In genomic region chr7:38335490-38336135, GRCh38 we compare ENCODE assay signal across 1 cellular context.
TF ChIP-seq lines count a peak whose summit lies in the region.

No MANE protein-coding gene starts in this region.

TF ChIP-seq in K562, 482 proteins besides CTCF, POLR2A, EP300 and RAD21 (continued from another document and continues in another):
- TF ChIP-seq MGA (IDR thresholded peaks at IDR 0.05) (peak; percentile 64), GATA2 (CRISPR knock-in tag; IDR thresholded peaks at IDR 0.05) (no peak), ZNF551 (CRISPR knock-in tag; IDR thresholded peaks at IDR 0.05) (no peak), NCOR1 (IDR thresholded peaks at IDR 0.05) (peak; percentile 40), ATF2 (CRISPR knock-in tag; IDR thresholded peaks at IDR 0.05) (no peak), CBFA2T3 (IDR thresholded peaks at IDR 0.05) (peak; percentile 42; the same call in 1 of the 2 replicates), POLR2B (IDR thresholded peaks at IDR 0.05; ENCODE audit: low read depth, partially characterized antibody) (peak; percentile 52), DNMT1 (IDR thresholded peaks at IDR 0.05) (no peak), ZNF79 (CRISPR knock-in tag; IDR thresholded peaks at IDR 0.05; ENCODE audit: low read depth) (0 out of 2 replicates have a peak, but pooled peaks have one; percentile 46), DMBX1 (CRISPR knock-in tag; IDR thresholded peaks at IDR 0.05; ENCODE audit: borderline replicate concordance) (0 out of 2 replicates have a peak, but pooled peaks have one; percentile 63), GMEB1 (CRISPR knock-in tag; IDR thresholded peaks at IDR 0.05) (no peak), PHB2 (IDR thresholded peaks at IDR 0.05; ENCODE audit: low read depth) (no peak), ZFP30 (CRISPR knock-in tag; IDR thresholded peaks at IDR 0.05; ENCODE audit: borderline replicate concordance) (no peak), TSC22D4 (tag; IDR thresholded peaks at IDR 0.05) (no peak), CREB1 (IDR thresholded peaks at IDR 0.05) (no peak), CREB1 (CRISPR knock-in tag; IDR thresholded peaks at IDR 0.05) (peak; percentile 47), NRF1 (conservative IDR thresholded peaks at IDR 0.05 in 1 of 2, IDR thresholded peaks at IDR 0.05 in 1 of 2) (peak in 1 of 2 experiments; percentile 38; a peak in 1 of 4 replicates), SIN3A (IDR thresholded peaks at IDR 0.05; ENCODE audit: borderline replicate concordance in 2 of 2, control insufficient read depth in 1 of 2, low read depth in 2 of 2, low read length in 2 of 2) (peak; percentile 42 to 61; a peak in 2 of 4 replicates), PTRF (tag; IDR thresholded peaks at IDR 0.05) (no peak), HDAC1 (IDR thresholded peaks at IDR 0.05) (peak in 1 of 2 experiments; percentile 74; a peak in 2 of 4 replicates), FOXA1 (IDR thresholded peaks at IDR 0.05; ENCODE audit: borderline replicate concordance) (no peak), MBD1 (CRISPR knock-in tag; IDR thresholded peaks at IDR 0.05) (no peak), TFAM (CRISPR knock-in tag; conservative IDR thresholded peaks at IDR 0.05) (no peak), RAD51 (IDR thresholded peaks at IDR 0.05; ENCODE audit: borderline replicate concordance, low read depth) (no peak; the same call in 1 of the 2 replicates), LCOR (CRISPR knock-in tag; IDR thresholded peaks at IDR 0.05) (no peak; the same call in 1 of the 2 replicates), E2F4 (CRISPR knock-in tag; IDR thresholded peaks at IDR 0.05; ENCODE audit: low read depth) (no peak), FOXM1 (IDR thresholded peaks at IDR 0.05; ENCODE audit: low read depth) (no peak), FOXM1 (CRISPR knock-in tag; IDR thresholded peaks at IDR 0.05; ENCODE audit: low read depth) (peak; percentile 47; the same call in 1 of the 2 replicates), NR2C2 (CRISPR knock-in tag; IDR thresholded peaks at IDR 0.05) (peak; percentile 80), NR2C2 (tag; IDR thresholded peaks at IDR 0.05) (peak; percentile 91), POU5F1 (IDR thresholded peaks at IDR 0.05; ENCODE audit: borderline replicate concordance, low read depth, low read length, partially characterized antibody) (no peak), FOXP4 (CRISPR knock-in tag; IDR thresholded peaks at IDR 0.05; ENCODE audit: borderline replicate concordance) (no peak), ZNF134 (CRISPR knock-in tag; conservative IDR thresholded peaks at IDR 0.05) (0 out of 2 replicates have a peak, but pooled peaks have one; percentile 46), THRAP3 (IDR thresholded peaks at IDR 0.05; ENCODE audit: borderline replicate concordance) (peak; percentile 57; the same call in 1 of the 2 replicates), AFF4 (CRISPR knock-in tag; IDR thresholded peaks at IDR 0.05) (peak; percentile 53; the same call in 1 of the 2 replicates), BCL6 (CRISPR knock-in tag; IDR thresholded peaks at IDR 0.05) (no peak)
